Comparison of ENCODE assay signal across 10 cellular contexts in the genomic region with DNA sequence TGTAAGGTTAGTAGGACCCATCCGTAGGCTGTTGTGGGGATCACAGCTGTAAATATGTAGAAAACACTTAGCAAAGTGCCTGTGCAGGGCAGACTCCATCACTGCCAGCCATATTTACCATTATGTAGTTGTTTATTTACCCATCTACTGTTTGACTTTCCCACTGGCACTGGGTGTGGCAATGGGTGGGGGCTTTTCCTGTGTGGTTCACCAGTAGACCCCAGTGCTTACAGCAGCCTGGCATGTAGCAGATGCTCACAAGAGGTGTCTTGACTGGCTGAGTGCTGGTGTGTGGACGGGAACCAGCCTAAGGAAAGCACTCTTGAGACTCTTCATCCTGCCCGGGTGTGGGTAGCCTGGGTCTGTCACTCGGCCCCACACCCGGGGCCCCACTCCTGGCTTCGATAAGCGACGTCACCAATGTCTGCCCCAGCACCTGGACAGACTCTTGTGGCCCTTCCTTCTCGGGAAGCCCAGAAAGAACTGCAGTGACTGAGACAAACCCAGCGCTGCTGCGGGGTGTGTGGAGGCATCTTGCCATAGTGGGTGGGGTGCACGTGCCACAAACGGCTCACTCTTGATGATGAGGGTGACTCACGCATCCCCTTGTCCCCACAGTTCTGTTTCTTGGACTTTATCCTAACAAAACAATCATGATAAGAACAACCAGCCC.
DNase-seq lines count a peak whose midpoint lies in the region; ATAC-seq, FAIRE-seq and TF ChIP-seq lines count a peak whose summit lies in the region.
"Had no signal": no experiment of that assay in that cellular context is flagged by ENCODE, and none has a peak within 500 bp of the region (broad histone marks: within the 10 kb centered on the region; RNA-seq: fewer than 3 reads in every experiment).

No MANE protein-coding gene starts in this region.

- in situ Hi-C loops in HepG2 (cut with HindIII; ENCODE audit: extremely low pct_ligation_motif_present, low pct_unique_long_range_greater_than_20kb) = no loop called here

- H3K4me1 ChIP-seq in HepG2 (ENCODE audit: insufficient read depth, low read length) (peaks cover 8% of the 10 kb centered on the region; the same call in 1 of the 2 replicates), right lobe of liver (peaks cover 0 to 21% (median under 1%) of the 10 kb centered on the region in 4 donors), upper lobe of right lung (peaks cover 4% of the 10 kb centered on the region)

- no peaks in the 10 kb centered on the region; the same call in 1 of the 2 replicates for H4K20me1 ChIP-seq in HepG2 (ENCODE audit: insufficient read depth, low read length)

- H3K36me3 ChIP-seq in HepG2 (replicated peaks in 1 of 2; ENCODE audit: control insufficient read depth in 1 of 2, insufficient read depth in 2 of 2, low read length in 2 of 2) (peaks cover 0 to 3% of the 10 kb centered on the region in 2 experiments; a peak in 4 of 5 replicates), right lobe of liver (no peaks in the 10 kb centered on the region), upper lobe of right lung (no peaks in the 10 kb centered on the region)

- no peak for TF ChIP-seq RAD21 in HepG2 (CRISPR knock-in tag; IDR thresholded peaks at IDR 0.05)

- H3K9me3 ChIP-seq in HepG2 (ENCODE audit: low read length) (no peaks in the 10 kb centered on the region), right lobe of liver (no peaks in the 10 kb centered on the region), upper lobe of right lung (no peaks in the 10 kb centered on the region)

- H3K79me2 ChIP-seq in HepG2 (ENCODE audit: insufficient read depth, low read length) = peaks cover 33% of the 10 kb centered on the region

- CTCF ChIA-PET in HepG2 (lab: Yijun Ruan, JAX; ENCODE audit: low intra/inter-chr PET ratio, low total read pairs) = no interaction called here

- no peaks in the 10 kb centered on the region for H3K27me3 ChIP-seq in HepG2 (ENCODE audit: control insufficient read depth in 1 of 2, insufficient read depth in 2 of 2, low read length in 2 of 2)
- H3K27me3 ChIP-seq in right lobe of liver = no peaks in the 10 kb centered on the region
- H3K27me3 ChIP-seq in upper lobe of right lung = no peaks in the 10 kb centered on the region

- H3K9ac ChIP-seq in HepG2 (ENCODE audit: insufficient read depth, low read depth, low read length) = no peak overlapping the region

- H3K27ac ChIP-seq in HepG2 (ENCODE audit: extremely low read length, insufficient read depth, low read length) = no peak overlapping the region
- no peak overlapping the region for H3K27ac ChIP-seq in right lobe of liver
- H3K27ac ChIP-seq in upper lobe of right lung = no peak overlapping the region

- TF ChIP-seq POLR2A in HepG2 (IDR thresholded peaks at IDR 0.05; ENCODE audit: insufficient read depth in 1 of 2, low read depth in 2 of 2, low read length in 2 of 2) (no peak), right lobe of liver (IDR thresholded peaks at IDR 0.05) (no peak)

- H3K4me2 ChIP-seq in HepG2 (ENCODE audit: low read depth, low read length) = no peak overlapping the region

- BruUV-seq in HepG2 (replicated peaks; lab: Mats Ljungman, UMichigan) = no TSS peak

- FAIRE-seq in HepG2 (lab: Jason Lieb, UNC) = no peak
- FAIRE-seq: GM19239, islet of Langerhans had no signal

- intact Hi-C loops in HepG2 (cut with micrococcal nuclease; ENCODE audit: unreplicated experiment) (no loop called here), right lobe of liver (cut with DNase I) (no loop called here), upper lobe of right lung (cut with DNase I) (no loop called here)

- no peak for TF ChIP-seq CTCF in HepG2 (CRISPR knock-in tag; IDR thresholded peaks at IDR 0.05)
- TF ChIP-seq CTCF in right lobe of liver (IDR thresholded peaks at IDR 0.05) = no peak
- TF ChIP-seq CTCF in upper lobe of right lung (IDR thresholded peaks at IDR 0.05) = no peak

- POLR2A ChIA-PET in HepG2 (lab: Yijun Ruan, JAX) = no interaction called here

- H2AFZ ChIP-seq in HepG2 (ENCODE audit: low read length) = no peak overlapping the region

- DNase-seq in HepG2 (ENCODE audit: low spot score) = no peak
- DNase-seq in right lobe of liver = no peak
- DNase-seq in activated CD8-positive, alpha-beta memory T cell treated with anti-CD3 and anti-CD28 coated beads for 24 hours = peak; percentile 63
- peak; percentile 49 for DNase-seq in fibroblast of the conjunctiva (ENCODE audit: low read depth)
- DNase-seq in upper lobe of right lung = no peak
- no peak for DNase-seq in cerebellar nuclear complex (lab: John Stamatoyannopoulos, UW)
- DNase-seq in kidney tubule cell (ENCODE audit: low spot score) = no peak

- no peak for ATAC-seq in HepG2
- ATAC-seq in right lobe of liver = no peak
- ATAC-seq in upper lobe of right lung = peak; percentile 31
- no peak for ATAC-seq in HG03108 (IDR thresholded peaks at IDR 0.05; ENCODE audit: unreplicated experiment)

- H3K4me3 ChIP-seq in HepG2 (replicated peaks in 1 of 3; ENCODE audit: insufficient read depth in 1 of 3, low read depth in 2 of 3, low read length in 3 of 3) = no peak overlapping the region
- no peak overlapping the region for H3K4me3 ChIP-seq in right lobe of liver
- H3K4me3 ChIP-seq in upper lobe of right lung = no peak overlapping the region

- no peak for TF ChIP-seq EP300 in HepG2 (IDR thresholded peaks at IDR 0.05; ENCODE audit: low read depth in 2 of 2, low read length in 2 of 2)
- no peak for TF ChIP-seq EP300 in HepG2 (CRISPR knock-in tag; IDR thresholded peaks at IDR 0.05; ENCODE audit: borderline replicate concordance)

- WGBS in HepG2 (ENCODE audit: low lambda C conversion rate) = 93% methylated on average over 14 of the region's 14 CpGs
- 71% methylated on average over 9 of the region's 14 CpGs for WGBS in right lobe of liver (ENCODE audit: insufficient coverage, low coverage, low lambda C conversion rate, missing lambda C conversion rate)

TF ChIP-seq in HepG2, 621 proteins besides CTCF, POLR2A, EP300 and RAD21:
- TF ChIP-seq AGO2 (optimal IDR thresholded peaks at IDR 0.05; ENCODE audit: low read depth, low read length) (peak; percentile 30), NKX3-1 (CRISPR knock-in tag; IDR thresholded peaks at IDR 0.05) (no peak)

Comparison
In these comparisons a context has a peak if more than half of its experiments do, and no peak if none do; other contexts are left out.
1. DNase-seq: peak in activated CD8-positive, alpha-beta memory T cell treated with anti-CD3 and anti-CD28 coated beads for 24 hours (single experiment) and fibroblast of the conjunctiva (single experiment); none in HepG2 (single experiment), right lobe of liver (0 of 3), upper lobe of right lung (single experiment), cerebellar nuclear complex (0 of 2) and kidney tubule cell (single experiment).